Comparison of ENCODE assay signal across 1 cellular context in genomic region chr9:94991961-94992907, GRCh38.
TF ChIP-seq lines count a peak whose summit lies in the region.

No MANE protein-coding gene starts in this region.

TF ChIP-seq in HepG2, 621 proteins besides CTCF, POLR2A, EP300 and RAD21 (continued from another document and continues in another):
- TF ChIP-seq ZNF512B (CRISPR knock-in tag; IDR thresholded peaks at IDR 0.05; ENCODE audit: borderline replicate concordance): peak; percentile 20; the same call in 1 of the 2 replicates
- TF ChIP-seq ZSCAN21 (CRISPR knock-in tag; IDR thresholded peaks at IDR 0.05; ENCODE audit: borderline replicate concordance): 0 out of 2 replicates have a peak, but pooled peaks have one; percentile 22
- TF ChIP-seq HOXD1 (CRISPR knock-in tag; IDR thresholded peaks at IDR 0.05): no peak
- TF ChIP-seq ZNF720 (CRISPR knock-in tag; IDR thresholded peaks at IDR 0.05): no peak
- TF ChIP-seq TCF7 (IDR thresholded peaks at IDR 0.05; ENCODE audit: low read depth): 0 out of 2 replicates have a peak, but pooled peaks have one; percentile 33
- TF ChIP-seq HMG20A (CRISPR knock-in tag; IDR thresholded peaks at IDR 0.05; ENCODE audit: borderline replicate concordance): peak; percentile 75; the same call in 1 of the 2 replicates
- no peak for TF ChIP-seq ZNF607 (CRISPR knock-in tag; IDR thresholded peaks at IDR 0.05; ENCODE audit: borderline replicate concordance)
- peak; percentile 79 for TF ChIP-seq MED1 (CRISPR knock-in tag; IDR thresholded peaks at IDR 0.05)
- no peak for TF ChIP-seq SAFB2 (CRISPR knock-in tag; IDR thresholded peaks at IDR 0.05; ENCODE audit: borderline replicate concordance, low read depth)
- no peak for TF ChIP-seq KDM5B (CRISPR knock-in tag; IDR thresholded peaks at IDR 0.05; ENCODE audit: borderline replicate concordance)
- peak; percentile 97 for TF ChIP-seq RARA (CRISPR knock-in tag; IDR thresholded peaks at IDR 0.05)
- TF ChIP-seq MEIS1 (CRISPR knock-in tag; IDR thresholded peaks at IDR 0.05; ENCODE audit: borderline replicate concordance): peak; percentile 69; the same call in 1 of the 2 replicates
- TF ChIP-seq ELF4 (CRISPR knock-in tag; IDR thresholded peaks at IDR 0.05; ENCODE audit: borderline replicate concordance): no peak
- TF ChIP-seq SNRNP70 (IDR thresholded peaks at IDR 0.05; ENCODE audit: low read depth, low read length): no peak
- no peak for TF ChIP-seq TERF1 (CRISPR knock-in tag; IDR thresholded peaks at IDR 0.05)
- TF ChIP-seq ZNF34 (CRISPR knock-in tag; IDR thresholded peaks at IDR 0.05; ENCODE audit: borderline replicate concordance): peak; percentile 84; the same call in 1 of the 2 replicates
- TF ChIP-seq ZNF841 (CRISPR knock-in tag; IDR thresholded peaks at IDR 0.05; ENCODE audit: borderline replicate concordance): no peak
- TF ChIP-seq FOXP1 (IDR thresholded peaks at IDR 0.05): no peak
- TF ChIP-seq FOXP1 (CRISPR knock-in tag; IDR thresholded peaks at IDR 0.05): peak; percentile 76
- TF ChIP-seq IKZF4 (CRISPR knock-in tag; IDR thresholded peaks at IDR 0.05; ENCODE audit: borderline replicate concordance, low read depth, not compliant biosample characterization): no peak
- no peak for TF ChIP-seq CREB1 (IDR thresholded peaks at IDR 0.05)
- peak; percentile 1; the same call in 1 of the 2 replicates for TF ChIP-seq CREB1 (CRISPR knock-in tag; IDR thresholded peaks at IDR 0.05)
- no peak for TF ChIP-seq ZNF207 (IDR thresholded peaks at IDR 0.05; ENCODE audit: borderline replicate concordance)
- TF ChIP-seq BRCA1 (CRISPR knock-in tag; IDR thresholded peaks at IDR 0.05): no peak
- TF ChIP-seq AFF4 (CRISPR knock-in tag; IDR thresholded peaks at IDR 0.05): no peak
- no peak for TF ChIP-seq ATF7-NPFF (CRISPR knock-in tag; IDR thresholded peaks at IDR 0.05; ENCODE audit: low read depth)
- TF ChIP-seq FOSL2 (CRISPR knock-in tag; IDR thresholded peaks at IDR 0.05): peak; percentile 48; the same call in 1 of the 2 replicates
- no peak for TF ChIP-seq IRF1 (CRISPR knock-in tag; IDR thresholded peaks at IDR 0.05; ENCODE audit: low read depth)
- no peak for TF ChIP-seq NPAS2 (CRISPR knock-in tag; IDR thresholded peaks at IDR 0.05; ENCODE audit: borderline replicate concordance)
- no peak; the same call in 1 of the 2 replicates for TF ChIP-seq ZFP37 (CRISPR knock-in tag; IDR thresholded peaks at IDR 0.05; ENCODE audit: borderline replicate concordance)
- no peak for TF ChIP-seq ZSCAN25 (CRISPR knock-in tag; IDR thresholded peaks at IDR 0.05)
- peak; percentile 57 for TF ChIP-seq MAX (IDR thresholded peaks at IDR 0.05)
- TF ChIP-seq ZNF292 (CRISPR knock-in tag; IDR thresholded peaks at IDR 0.05; ENCODE audit: borderline replicate concordance, low read depth): peak; percentile 97
- peak; percentile 53 for TF ChIP-seq TFE3 (CRISPR knock-in tag; IDR thresholded peaks at IDR 0.05)
- no peak for TF ChIP-seq E2F2 (CRISPR knock-in tag; IDR thresholded peaks at IDR 0.05; ENCODE audit: borderline replicate concordance)
- no peak for TF ChIP-seq YEATS4 (CRISPR knock-in tag; IDR thresholded peaks at IDR 0.05; ENCODE audit: borderline replicate concordance)
- TF ChIP-seq ARHGAP35 (CRISPR knock-in tag; IDR thresholded peaks at IDR 0.05; ENCODE audit: borderline replicate concordance): no peak
- TF ChIP-seq ZNF121 (CRISPR knock-in tag; IDR thresholded peaks at IDR 0.05): peak; percentile 70; the same call in 1 of the 2 replicates
- no peak for TF ChIP-seq BCL3 (CRISPR knock-in tag; IDR thresholded peaks at IDR 0.05)
- TF ChIP-seq TFAP4 (IDR thresholded peaks at IDR 0.05; ENCODE audit: borderline replicate concordance, low read depth): peak; percentile 48; the same call in 1 of the 2 replicates
- TF ChIP-seq ZFP41 (CRISPR knock-in tag; IDR thresholded peaks at IDR 0.05; ENCODE audit: borderline replicate concordance): 0 out of 2 replicates have a peak, but pooled peaks have one; percentile 20
- TF ChIP-seq ZNF816 (CRISPR knock-in tag; IDR thresholded peaks at IDR 0.05; ENCODE audit: borderline replicate concordance): no peak
- TF ChIP-seq ADNP (CRISPR knock-in tag; IDR thresholded peaks at IDR 0.05): no peak
- TF ChIP-seq ZNF260 (CRISPR knock-in tag; IDR thresholded peaks at IDR 0.05; ENCODE audit: borderline replicate concordance, low read depth): no peak
- TF ChIP-seq NFE2L2 (IDR thresholded peaks at IDR 0.05; ENCODE audit: low read length): no peak
- no peak for TF ChIP-seq FIP1L1 (IDR thresholded peaks at IDR 0.05; ENCODE audit: borderline replicate concordance, insufficient read depth, low read depth, low read length)
- 0 out of 2 replicates have a peak, but pooled peaks have one; percentile 49 for TF ChIP-seq PHF21A (CRISPR knock-in tag; IDR thresholded peaks at IDR 0.05)
- TF ChIP-seq FOXK2 (IDR thresholded peaks at IDR 0.05): no peak
- TF ChIP-seq ZNF879 (CRISPR knock-in tag; IDR thresholded peaks at IDR 0.05): no peak
- no peak for TF ChIP-seq ZNF234 (CRISPR knock-in tag; conservative IDR thresholded peaks at IDR 0.05)
- TF ChIP-seq ZNF496 (CRISPR knock-in tag; IDR thresholded peaks at IDR 0.05; ENCODE audit: insufficient replicate concordance): no peak
